In genomic region chr5:177370488-177371119, GRCh38 we compare ENCODE assay signal across 1 cellular context.
TF ChIP-seq lines count a peak whose summit lies in the region.

No MANE protein-coding gene starts in this region.

TF ChIP-seq in HepG2, 621 proteins besides CTCF, POLR2A, EP300 and RAD21 (continued from another document and continues in another):
- TF ChIP-seq, protein P1, sequence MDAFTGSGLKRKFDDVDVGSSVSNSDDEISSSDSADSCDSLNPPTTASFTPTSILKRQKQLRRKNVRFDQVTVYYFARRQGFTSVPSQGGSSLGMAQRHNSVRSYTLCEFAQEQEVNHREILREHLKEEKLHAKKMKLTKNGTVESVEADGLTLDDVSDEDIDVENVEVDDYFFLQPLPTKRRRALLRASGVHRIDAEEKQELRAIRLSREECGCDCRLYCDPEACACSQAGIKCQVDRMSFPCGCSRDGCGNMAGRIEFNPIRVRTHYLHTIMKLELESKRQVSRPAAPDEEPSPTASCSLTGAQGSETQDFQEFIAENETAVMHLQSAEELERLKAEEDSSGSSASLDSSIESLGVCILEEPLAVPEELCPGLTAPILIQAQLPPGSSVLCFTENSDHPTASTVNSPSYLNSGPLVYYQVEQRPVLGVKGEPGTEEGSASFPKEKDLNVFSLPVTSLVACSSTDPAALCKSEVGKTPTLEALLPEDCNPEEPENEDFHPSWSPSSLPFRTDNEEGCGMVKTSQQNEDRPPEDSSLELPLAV (CRISPR knock-in tag; conservative IDR thresholded peaks at IDR 0.05; ENCODE audit: low read depth): no peak
- no peak for TF ChIP-seq RFXANK (CRISPR knock-in tag; IDR thresholded peaks at IDR 0.05)
- no peak; the same call in 1 of the 2 replicates for TF ChIP-seq ZNF205 (CRISPR knock-in tag; IDR thresholded peaks at IDR 0.05)
- TF ChIP-seq HHEX (CRISPR knock-in tag; IDR thresholded peaks at IDR 0.05): no peak
- TF ChIP-seq ZSCAN12 (CRISPR knock-in tag; IDR thresholded peaks at IDR 0.05): no peak
- no peak for TF ChIP-seq ZKSCAN5 (CRISPR knock-in tag; IDR thresholded peaks at IDR 0.05)
- TF ChIP-seq HMG20B (CRISPR knock-in tag; conservative IDR thresholded peaks at IDR 0.05): no peak
- no peak for TF ChIP-seq POLR2G (IDR thresholded peaks at IDR 0.05; ENCODE audit: low read depth, low read length)
- peak; percentile 60; the same call in 1 of the 2 replicates for TF ChIP-seq FOXP4 (CRISPR knock-in tag; IDR thresholded peaks at IDR 0.05)
- 0 out of 2 replicates have a peak, but pooled peaks have one; percentile 24 for TF ChIP-seq ETS1 (CRISPR knock-in tag; IDR thresholded peaks at IDR 0.05)
- peak; percentile 79; the same call in 1 of the 2 replicates for TF ChIP-seq ZNF331 (CRISPR knock-in tag; IDR thresholded peaks at IDR 0.05)
- no peak for TF ChIP-seq ZNF646 (CRISPR knock-in tag; IDR thresholded peaks at IDR 0.05)
- no peak for TF ChIP-seq ZNF780A (CRISPR knock-in tag; IDR thresholded peaks at IDR 0.05)
- TF ChIP-seq ZNF224 (CRISPR knock-in tag; IDR thresholded peaks at IDR 0.05): no peak
- peak; percentile 71; the same call in 1 of the 2 replicates for TF ChIP-seq DMAP1 (CRISPR knock-in tag; IDR thresholded peaks at IDR 0.05)
- TF ChIP-seq FOXK1 (CRISPR knock-in tag; IDR thresholded peaks at IDR 0.05; ENCODE audit: borderline replicate concordance, low read depth): no peak
- no peak for TF ChIP-seq ZNF124 (CRISPR knock-in tag; IDR thresholded peaks at IDR 0.05)
- peak; percentile 33; the same call in 1 of the 2 replicates for TF ChIP-seq ZFP91 (CRISPR knock-in tag; IDR thresholded peaks at IDR 0.05; ENCODE audit: borderline replicate concordance)
- TF ChIP-seq, protein P2, sequence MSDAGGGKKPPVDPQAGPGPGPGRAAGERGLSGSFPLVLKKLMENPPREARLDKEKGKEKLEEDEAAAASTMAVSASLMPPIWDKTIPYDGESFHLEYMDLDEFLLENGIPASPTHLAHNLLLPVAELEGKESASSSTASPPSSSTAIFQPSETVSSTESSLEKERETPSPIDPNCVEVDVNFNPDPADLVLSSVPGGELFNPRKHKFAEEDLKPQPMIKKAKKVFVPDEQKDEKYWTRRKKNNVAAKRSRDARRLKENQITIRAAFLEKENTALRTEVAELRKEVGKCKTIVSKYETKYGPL (CRISPR knock-in tag; IDR thresholded peaks at IDR 0.05): no peak
- no peak for TF ChIP-seq TBX3 (IDR thresholded peaks at IDR 0.05; ENCODE audit: borderline replicate concordance)
- no peak for TF ChIP-seq HOXA7 (CRISPR knock-in tag; IDR thresholded peaks at IDR 0.05)
- no peak for TF ChIP-seq SP1 (IDR thresholded peaks at IDR 0.05)
- peak; percentile 49; the same call in 1 of the 2 replicates for TF ChIP-seq SP1 (CRISPR knock-in tag; IDR thresholded peaks at IDR 0.05)
- TF ChIP-seq, protein P3, sequence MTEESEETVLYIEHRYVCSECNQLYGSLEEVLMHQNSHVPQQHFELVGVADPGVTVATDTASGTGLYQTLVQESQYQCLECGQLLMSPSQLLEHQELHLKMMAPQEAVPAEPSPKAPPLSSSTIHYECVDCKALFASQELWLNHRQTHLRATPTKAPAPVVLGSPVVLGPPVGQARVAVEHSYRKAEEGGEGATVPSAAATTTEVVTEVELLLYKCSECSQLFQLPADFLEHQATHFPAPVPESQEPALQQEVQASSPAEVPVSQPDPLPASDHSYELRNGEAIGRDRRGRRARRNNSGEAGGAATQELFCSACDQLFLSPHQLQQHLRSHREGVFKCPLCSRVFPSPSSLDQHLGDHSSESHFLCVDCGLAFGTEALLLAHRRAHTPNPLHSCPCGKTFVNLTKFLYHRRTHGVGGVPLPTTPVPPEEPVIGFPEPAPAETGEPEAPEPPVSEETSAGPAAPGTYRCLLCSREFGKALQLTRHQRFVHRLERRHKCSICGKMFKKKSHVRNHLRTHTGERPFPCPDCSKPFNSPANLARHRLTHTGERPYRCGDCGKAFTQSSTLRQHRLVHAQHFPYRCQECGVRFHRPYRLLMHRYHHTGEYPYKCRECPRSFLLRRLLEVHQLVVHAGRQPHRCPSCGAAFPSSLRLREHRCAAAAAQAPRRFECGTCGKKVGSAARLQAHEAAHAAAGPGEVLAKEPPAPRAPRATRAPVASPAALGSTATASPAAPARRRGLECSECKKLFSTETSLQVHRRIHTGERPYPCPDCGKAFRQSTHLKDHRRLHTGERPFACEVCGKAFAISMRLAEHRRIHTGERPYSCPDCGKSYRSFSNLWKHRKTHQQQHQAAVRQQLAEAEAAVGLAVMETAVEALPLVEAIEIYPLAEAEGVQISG (CRISPR knock-in tag; IDR thresholded peaks at IDR 0.05): peak; percentile 73
- TF ChIP-seq ATRX (CRISPR knock-in tag; IDR thresholded peaks at IDR 0.05; ENCODE audit: borderline replicate concordance): no peak
- TF ChIP-seq ZNF260 (CRISPR knock-in tag; IDR thresholded peaks at IDR 0.05; ENCODE audit: borderline replicate concordance, low read depth): no peak
- no peak for TF ChIP-seq NONO (IDR thresholded peaks at IDR 0.05)
- TF ChIP-seq NONO (CRISPR knock-in tag; conservative IDR thresholded peaks at IDR 0.05): peak; percentile 81
- no peak for TF ChIP-seq EED (CRISPR knock-in tag; IDR thresholded peaks at IDR 0.05)
- no peak for TF ChIP-seq ZNF790 (CRISPR knock-in tag; IDR thresholded peaks at IDR 0.05; ENCODE audit: borderline replicate concordance)
- TF ChIP-seq ZNF550 (CRISPR knock-in tag; IDR thresholded peaks at IDR 0.05; ENCODE audit: borderline replicate concordance): no peak
- TF ChIP-seq, protein P4, sequence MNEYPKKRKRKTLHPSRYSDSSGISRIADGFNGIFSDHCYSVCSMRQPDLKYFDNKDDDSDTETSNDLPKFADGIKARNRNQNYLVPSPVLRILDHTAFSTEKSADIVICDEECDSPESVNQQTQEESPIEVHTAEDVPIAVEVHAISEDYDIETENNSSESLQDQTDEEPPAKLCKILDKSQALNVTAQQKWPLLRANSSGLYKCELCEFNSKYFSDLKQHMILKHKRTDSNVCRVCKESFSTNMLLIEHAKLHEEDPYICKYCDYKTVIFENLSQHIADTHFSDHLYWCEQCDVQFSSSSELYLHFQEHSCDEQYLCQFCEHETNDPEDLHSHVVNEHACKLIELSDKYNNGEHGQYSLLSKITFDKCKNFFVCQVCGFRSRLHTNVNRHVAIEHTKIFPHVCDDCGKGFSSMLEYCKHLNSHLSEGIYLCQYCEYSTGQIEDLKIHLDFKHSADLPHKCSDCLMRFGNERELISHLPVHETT (CRISPR knock-in tag; conservative IDR thresholded peaks at IDR 0.05): peak; percentile 61; the same call in 1 of the 2 replicates
- TF ChIP-seq TGIF2 (CRISPR knock-in tag; IDR thresholded peaks at IDR 0.05): no peak
- no peak for TF ChIP-seq ZNF460 (CRISPR knock-in tag; IDR thresholded peaks at IDR 0.05; ENCODE audit: borderline replicate concordance)
- TF ChIP-seq HOXA3 (CRISPR knock-in tag; IDR thresholded peaks at IDR 0.05): peak; percentile 76; the same call in 1 of the 2 replicates
- TF ChIP-seq REL (CRISPR knock-in tag; conservative IDR thresholded peaks at IDR 0.05): no peak
- no peak for TF ChIP-seq SOX13 (IDR thresholded peaks at IDR 0.05)
- no peak; a peak in 1 of 4 replicates for TF ChIP-seq SOX13 (CRISPR knock-in tag; conservative IDR thresholded peaks at IDR 0.05 in 1 of 2, IDR thresholded peaks at IDR 0.05 in 1 of 2)
- TF ChIP-seq, protein P5, sequence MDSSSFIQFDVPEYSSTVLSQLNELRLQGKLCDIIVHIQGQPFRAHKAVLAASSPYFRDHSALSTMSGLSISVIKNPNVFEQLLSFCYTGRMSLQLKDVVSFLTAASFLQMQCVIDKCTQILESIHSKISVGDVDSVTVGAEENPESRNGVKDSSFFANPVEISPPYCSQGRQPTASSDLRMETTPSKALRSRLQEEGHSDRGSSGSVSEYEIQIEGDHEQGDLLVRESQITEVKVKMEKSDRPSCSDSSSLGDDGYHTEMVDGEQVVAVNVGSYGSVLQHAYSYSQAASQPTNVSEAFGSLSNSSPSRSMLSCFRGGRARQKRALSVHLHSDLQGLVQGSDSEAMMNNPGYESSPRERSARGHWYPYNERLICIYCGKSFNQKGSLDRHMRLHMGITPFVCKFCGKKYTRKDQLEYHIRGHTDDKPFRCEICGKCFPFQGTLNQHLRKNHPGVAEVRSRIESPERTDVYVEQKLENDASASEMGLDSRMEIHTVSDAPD (CRISPR knock-in tag; IDR thresholded peaks at IDR 0.05): no peak; the same call in 1 of the 2 replicates
- 0 out of 2 replicates have a peak, but pooled peaks have one; percentile 40 for TF ChIP-seq HOXA5 (CRISPR knock-in tag; IDR thresholded peaks at IDR 0.05)
- TF ChIP-seq ZNF350 (CRISPR knock-in tag; IDR thresholded peaks at IDR 0.05; ENCODE audit: borderline replicate concordance, low read depth): no peak
- peak; percentile 81 for TF ChIP-seq STAG1 (CRISPR knock-in tag; IDR thresholded peaks at IDR 0.05)
- TF ChIP-seq GATAD1 (CRISPR knock-in tag; IDR thresholded peaks at IDR 0.05): peak; percentile 71
- no peak for TF ChIP-seq ZMYM2 (CRISPR knock-in tag; IDR thresholded peaks at IDR 0.05)
